ENCODE assay signal across 1 cellular context in genomic region chr10:73413528-73414229, GRCh38.
TF ChIP-seq lines count a peak whose summit lies in the region.

TSS of gene ANXA7 (minus strand) at chr10:73414058. CDS start at chr10:73400856, 13,202 bp downstream.

TF ChIP-seq in HepG2, 621 proteins besides CTCF, POLR2A, EP300 and RAD21 (continued from another document and continues in another):
- TF ChIP-seq ZNF318 (CRISPR knock-in tag; IDR thresholded peaks at IDR 0.05) (no peak), KMT2B (CRISPR knock-in tag; IDR thresholded peaks at IDR 0.05) (peak; percentile 81; the same call in 1 of the 2 replicates), HDAC1 (CRISPR knock-in tag; IDR thresholded peaks at IDR 0.05) (peak; percentile 85; the same call in 1 of the 2 replicates), SOX13 (IDR thresholded peaks at IDR 0.05) (no peak), SOX13 (CRISPR knock-in tag; conservative IDR thresholded peaks at IDR 0.05 in 1 of 2, IDR thresholded peaks at IDR 0.05 in 1 of 2) (peak in 1 of 2 experiments; percentile 47; a peak in 1 of 4 replicates), ZNF44 (CRISPR knock-in tag; IDR thresholded peaks at IDR 0.05) (no peak), NFE2L1 (CRISPR knock-in tag; IDR thresholded peaks at IDR 0.05; ENCODE audit: borderline replicate concordance) (peak; percentile 86; the same call in 1 of the 2 replicates), ZNF615 (CRISPR knock-in tag; IDR thresholded peaks at IDR 0.05; ENCODE audit: borderline replicate concordance) (no peak), GZF1 (CRISPR knock-in tag; IDR thresholded peaks at IDR 0.05) (peak; percentile 60; the same call in 1 of the 2 replicates), CHCHD3 (CRISPR knock-in tag; IDR thresholded peaks at IDR 0.05) (peak; percentile 69; the same call in 1 of the 2 replicates), ZNF790 (CRISPR knock-in tag; IDR thresholded peaks at IDR 0.05; ENCODE audit: borderline replicate concordance) (0 out of 2 replicates have a peak, but pooled peaks have one; percentile 43), ZNF33B (CRISPR knock-in tag; IDR thresholded peaks at IDR 0.05) (no peak), KAT8 (CRISPR knock-in tag; IDR thresholded peaks at IDR 0.05) (peak; percentile 80), ATF3 (CRISPR knock-in tag; IDR thresholded peaks at IDR 0.05) (no peak), ZNF510 (CRISPR knock-in tag; IDR thresholded peaks at IDR 0.05; ENCODE audit: low read depth) (peak; percentile 72; the same call in 1 of the 2 replicates), ZNF83 (CRISPR knock-in tag; IDR thresholded peaks at IDR 0.05; ENCODE audit: borderline replicate concordance) (peak; percentile 70; the same call in 1 of the 2 replicates), TFE3 (CRISPR knock-in tag; IDR thresholded peaks at IDR 0.05) (peak; percentile 66), LCORL (IDR thresholded peaks at IDR 0.05) (no peak), LCORL (CRISPR knock-in tag; IDR thresholded peaks at IDR 0.05) (peak; percentile 88), ZNF232 (CRISPR knock-in tag; IDR thresholded peaks at IDR 0.05; ENCODE audit: borderline replicate concordance) (peak; percentile 72; the same call in 1 of the 2 replicates), BCL6 (CRISPR knock-in tag; IDR thresholded peaks at IDR 0.05) (peak; percentile 41), ISL2 (CRISPR knock-in tag; IDR thresholded peaks at IDR 0.05) (peak; percentile 50), SETDB1 (CRISPR knock-in tag; IDR thresholded peaks at IDR 0.05; ENCODE audit: borderline replicate concordance) (no peak), IKZF5 (CRISPR knock-in tag; IDR thresholded peaks at IDR 0.05) (peak; percentile 59; the same call in 1 of the 2 replicates), ZNF446 (CRISPR knock-in tag; IDR thresholded peaks at IDR 0.05) (0 out of 2 replicates have a peak, but pooled peaks have one; percentile 22), MATR3 (CRISPR knock-in tag; IDR thresholded peaks at IDR 0.05) (no peak), ZC3H4 (CRISPR knock-in tag; IDR thresholded peaks at IDR 0.05; ENCODE audit: borderline replicate concordance) (no peak; the same call in 1 of the 2 replicates), SMYD3 (CRISPR knock-in tag; IDR thresholded peaks at IDR 0.05) (no peak), POGZ (CRISPR knock-in tag; IDR thresholded peaks at IDR 0.05) (peak; percentile 81), HOXA5 (CRISPR knock-in tag; IDR thresholded peaks at IDR 0.05) (peak; percentile 76), ZNF547 (CRISPR knock-in tag; IDR thresholded peaks at IDR 0.05) (peak; percentile 92; the same call in 1 of the 2 replicates), SCMH1 (CRISPR knock-in tag; IDR thresholded peaks at IDR 0.05; ENCODE audit: borderline replicate concordance) (no peak), ZNF274 (CRISPR knock-in tag; IDR thresholded peaks at IDR 0.05) (peak; percentile 84), SALL1 (CRISPR knock-in tag; IDR thresholded peaks at IDR 0.05) (no peak; the same call in none of the 2 replicates), ZNF350 (CRISPR knock-in tag; IDR thresholded peaks at IDR 0.05; ENCODE audit: borderline replicate concordance, low read depth) (peak; percentile 95; the same call in 1 of the 2 replicates), ZNF362 (CRISPR knock-in tag; IDR thresholded peaks at IDR 0.05; ENCODE audit: borderline replicate concordance) (no peak), SKI (IDR thresholded peaks at IDR 0.05; ENCODE audit: partially characterized antibody) (peak; percentile 54), ZFP82 (CRISPR knock-in tag; IDR thresholded peaks at IDR 0.05; ENCODE audit: borderline replicate concordance) (no peak), SMC3 (IDR thresholded peaks at IDR 0.05; ENCODE audit: low read length) (no peak), ZNF747 (CRISPR knock-in tag; IDR thresholded peaks at IDR 0.05; ENCODE audit: borderline replicate concordance) (peak; percentile 90), MED1 (CRISPR knock-in tag; IDR thresholded peaks at IDR 0.05) (peak; percentile 56), STAT5B (CRISPR knock-in tag; IDR thresholded peaks at IDR 0.05) (no peak), HIVEP1 (CRISPR knock-in tag; IDR thresholded peaks at IDR 0.05) (peak; percentile 98), ZMYM3 (CRISPR knock-in tag; IDR thresholded peaks at IDR 0.05) (0 out of 2 replicates have a peak, but pooled peaks have one; percentile 40), LBX2 (CRISPR knock-in tag; IDR thresholded peaks at IDR 0.05; ENCODE audit: borderline replicate concordance) (no peak), ZNF687 (CRISPR knock-in tag; IDR thresholded peaks at IDR 0.05) (peak; percentile 95), ZNF207 (IDR thresholded peaks at IDR 0.05; ENCODE audit: borderline replicate concordance) (no peak), SP1 (IDR thresholded peaks at IDR 0.05) (no peak), SP1 (CRISPR knock-in tag; IDR thresholded peaks at IDR 0.05) (peak; percentile 79), ZKSCAN8 (CRISPR knock-in tag; IDR thresholded peaks at IDR 0.05; ENCODE audit: borderline replicate concordance) (peak; percentile 66; the same call in 1 of the 2 replicates)
